In genomic region chr17:64387545-64388171, GRCh38 we compare ENCODE assay signal across 12 cellular contexts. TPM values are rescaled to one million over a fixed set of nuclear protein-coding genes. Genes with fewer than 3 reads are reported as not detected.
DNase-seq lines count a peak whose midpoint lies in the region; TF ChIP-seq lines count a peak whose summit lies in the region.
"Had no signal": no experiment of that assay in that cellular context is flagged by ENCODE, and none has a peak within 500 bp of the region (broad histone marks: within the 10 kb centered on the region; RNA-seq: fewer than 3 reads in every experiment).

No MANE protein-coding gene starts in this region.

- peak overlapping the region; percentile 97 for H3K27ac Mint-ChIP-seq in activated naive CD8-positive, alpha-beta T cell

- intact Hi-C loops in testis (cut with DNase I; ENCODE audit: low total_unique reads): no loop called here

- no peaks in the 10 kb centered on the region for H3K27me3 Mint-ChIP-seq in activated naive CD8-positive, alpha-beta T cell

- H3K4me3 ChIP-seq in right atrium auricular region (peak overlapping the region; percentile 42 to 45), skin epidermis (peak overlapping the region in 2 of 7 experiments; percentile 25 to 28), testis (no peak overlapping the region)
- H3K4me3 ChIP-seq: body of pancreas had no signal

- peaks cover 0 to 32% of the 10 kb centered on the region in 2 donors for H3K4me1 ChIP-seq in right atrium auricular region
- H3K4me1 ChIP-seq in testis: peaks cover 20% of the 10 kb centered on the region

- 88 to 90% methylated on average over 16 of the region's 16 CpGs for WGBS in testis, 2 donors

- H3K27ac ChIP-seq in right atrium auricular region (peak overlapping the region; percentile 74 to 78), skin epidermis (peak overlapping the region in 15 of 21 experiments; percentile 3 to 91 (median 55)), testis (peak overlapping the region in 1 of 2 donors; percentile 89)
- H3K27ac ChIP-seq: C4-2B had no signal

- H3K4me3 Mint-ChIP-seq in activated naive CD8-positive, alpha-beta T cell: peak overlapping the region; percentile 72

- H3K9me3 ChIP-seq in right atrium auricular region (no peaks in the 10 kb centered on the region), testis (no peaks in the 10 kb centered on the region)
- H3K9me3 ChIP-seq: body of pancreas had no signal

- TF ChIP-seq POLR2A in testis (IDR thresholded peaks at IDR 0.05): no peak
- TF ChIP-seq POLR2A in erythroblast (IDR thresholded peaks at IDR 0.05; ENCODE audit: low read length): no peak

- H3K4me1 Mint-ChIP-seq in activated naive CD8-positive, alpha-beta T cell (ENCODE audit: low read depth): peaks cover 94% of the 10 kb centered on the region

- DNase-seq in ELF-1 (ENCODE audit: low read depth, low spot score) (peak; percentile 14), right atrium auricular region (ENCODE audit: low spot score) (no peak), SW480 (ENCODE audit: low spot score) (no peak), testis (no peak), erythroblast (lab: John Stamatoyannopoulos, UW) (no peak)
- no peak for DNase-seq in stimulated activated CD4-positive, alpha-beta T cell treated with anti-CD3 and anti-CD28 coated beads, Interleukin-4, amount 100 ng/mL, for 1 hour
- DNase-seq: body of pancreas; stimulated activated CD4-positive, alpha-beta T cell treated with anti-CD3 and anti-CD28 coated beads, Interleukin-12 subunit alpha, Interleukin-12 subunit beta, amount 100 ng/mL, for 4 hours had no signal

- H3K9me3 Mint-ChIP-seq in activated naive CD8-positive, alpha-beta T cell (ENCODE audit: low read depth): no peaks in the 10 kb centered on the region

- no peak for TF ChIP-seq CTCF in right atrium auricular region (IDR thresholded peaks at IDR 0.05)
- TF ChIP-seq CTCF in testis (IDR thresholded peaks at IDR 0.05): no peak

- H3K36me3 ChIP-seq in right atrium auricular region: peaks cover 4% of the 10 kb centered on the region
- no peaks in the 10 kb centered on the region for H3K36me3 ChIP-seq in testis (ENCODE audit: low read depth, missing control alignments)

- H3K27me3 ChIP-seq in right atrium auricular region (no peaks in the 10 kb centered on the region), testis (no peaks in the 10 kb centered on the region)
- H3K27me3 ChIP-seq: body of pancreas had no signal

- H3K36me3 Mint-ChIP-seq in activated naive CD8-positive, alpha-beta T cell: peaks cover 23% of the 10 kb centered on the region

RNA-seq across cellular contexts. Expression of gene PECAM1, which starts 3.0 kb away (rescaled TPM):
- total RNA-seq in right atrium auricular region: 100 to 1,000 TPM in 1 of 2 donors, 10 to 100 TPM in 1; 77.5 to 153 TPM
- 10 to 100 TPM in 1 of 2 donors, 1 to 10 TPM in 1; 7.7 to 14.7 TPM for total RNA-seq in testis
- polyA plus RNA-seq in testis (ENCODE audit: insufficient read depth, low read depth, low replicate concordance): 33.0 TPM
- polyA plus RNA-seq: neural cell had no signal

Comparison
In these comparisons a context has a peak if more than half of its experiments do, and no peak if none do; other contexts are left out.
1. H3K4me3 ChIP-seq: peak in right atrium auricular region (2 of 2); none in testis (0 of 2).
2. RNA of gene PECAM1, which starts 3.0 kb away (total RNA-seq): 77.5 to 153 TPM in right atrium auricular region; 7.7 to 14.7 TPM in testis; every median in the first group is over 4 times any median in the second.